ENCODE assay signal across 29 cellular contexts in genomic region chr7:47591089-47591654, GRCh38. TPM values are rescaled to one million over a fixed set of nuclear protein-coding genes. Genes with fewer than 3 reads are reported as not detected.
DNase-seq lines count a peak whose midpoint lies in the region; ATAC-seq and TF ChIP-seq lines count a peak whose summit lies in the region.
"Had no signal": no experiment of that assay in that cellular context is flagged by ENCODE, and none has a peak within 500 bp of the region (broad histone marks: within the 10 kb centered on the region; RNA-seq: fewer than 3 reads in every experiment).

No MANE protein-coding gene starts in this region.

- H3K4me3 Mint-ChIP-seq in MCF 10A (ENCODE audit: unreplicated experiment), result no peak overlapping the region
- no peak overlapping the region for H3K4me3 Mint-ChIP-seq in nephron progenitor cell
- H3K4me3 Mint-ChIP-seq: activated CD8-positive, alpha-beta T cell treated with anti-CD3 and anti-CD28 coated beads for 36 hours; activated naive CD8-positive, alpha-beta T cell; natural killer cell; stimulated activated memory B cell treated with anti-CD40 and anti-IgM and Interleukin-4, amounts not matched to agents 10 μg/mL and 1 μg/mL and 100 μg/mL, for 72 hours; T-helper 1 cell treated with Interleukin-12 subunit alpha and Interleukin-12 subunit beta and Interleukin-4 antibody, amounts not matched to agents 30 μg/mL and 1 μg/mL, for 36 hours had no signal

- H3K9me3 Mint-ChIP-seq in MCF 10A (ENCODE audit: unreplicated experiment) (no peaks in the 10 kb centered on the region), nephron progenitor cell (peaks cover 13% of the 10 kb centered on the region)
- H3K9me3 Mint-ChIP-seq: natural killer cell had no signal

- peak overlapping the region; percentile 78 for H3K27ac Mint-ChIP-seq in MCF 10A (ENCODE audit: low read depth, unreplicated experiment)
- peak overlapping the region; percentile 74 for H3K27ac Mint-ChIP-seq in nephron progenitor cell
- H3K27ac Mint-ChIP-seq: activated CD8-positive, alpha-beta T cell treated with anti-CD3 and anti-CD28 coated beads for 36 hours; activated naive CD8-positive, alpha-beta T cell; natural killer cell; T-helper 1 cell treated with Interleukin-12 subunit alpha and Interleukin-12 subunit beta and Interleukin-4 antibody, amounts not matched to agents 30 μg/mL and 1 μg/mL, for 36 hours had no signal

- CTCF ChIA-PET in MCF 10A (lab: Yijun Ruan, JAX) (interaction anchor here (0.6 to 2.1 kb wide), 6 partner anchors 9 to 148 kb away, joined by 3 to 13 read pairs (median 4); partner anchors contain the start of gene TNS3), GM10248 (lab: Yijun Ruan, JAX) (interaction anchor here (0.8 kb wide), 1 partner anchor 40 kb away, joined by 3 read pairs; no protein-coding TSS in a partner anchor), HEK293T (lab: Yijun Ruan, JAX) (no interaction called here)

- intact Hi-C loops in MCF 10A (cut with micrococcal nuclease) (no loop called here), breast epithelium (cut with DNase I; ENCODE audit: low total_unique reads) (no loop called here), upper lobe of right lung (cut with DNase I) (no loop called here)

- no TSS peak for BruUV-seq in MCF 10A (replicated peaks; lab: Mats Ljungman, UMichigan)

- H3K36me3 Mint-ChIP-seq in MCF 10A (ENCODE audit: insufficient read depth, unreplicated experiment), result peaks cover 5% of the 10 kb centered on the region
- H3K36me3 Mint-ChIP-seq in nephron progenitor cell (ENCODE audit: low read depth), result no peaks in the 10 kb centered on the region
- H3K36me3 Mint-ChIP-seq: activated naive CD8-positive, alpha-beta T cell; natural killer cell; stimulated activated memory B cell treated with anti-CD40 and anti-IgM and Interleukin-4, amounts not matched to agents 10 μg/mL and 1 μg/mL and 100 μg/mL, for 72 hours had no signal

- no peaks in the 10 kb centered on the region for H3K27me3 Mint-ChIP-seq in MCF 10A (ENCODE audit: insufficient read depth, unreplicated experiment)
- peaks cover 7% of the 10 kb centered on the region for H3K27me3 Mint-ChIP-seq in nephron progenitor cell (ENCODE audit: low read depth, poor library complexity)
- H3K27me3 Mint-ChIP-seq: activated CD8-positive, alpha-beta T cell treated with anti-CD3 and anti-CD28 coated beads for 36 hours; stimulated activated memory B cell treated with anti-CD40 and anti-IgM and Interleukin-4, amounts not matched to agents 10 μg/mL and 1 μg/mL and 100 μg/mL, for 72 hours had no signal

- H3K4me1 Mint-ChIP-seq in MCF 10A (ENCODE audit: insufficient read depth, unreplicated experiment), result peaks cover 36% of the 10 kb centered on the region
- peaks cover 42% of the 10 kb centered on the region for H3K4me1 Mint-ChIP-seq in nephron progenitor cell
- H3K4me1 Mint-ChIP-seq: natural killer cell had no signal

- ATAC-seq in upper lobe of right lung, result no peak
- ATAC-seq: activated CD8-positive, alpha-beta T cell treated with anti-CD3 and anti-CD28 coated beads for 36 hours; esophagus mucosa; K562; natural killer cell; right cardiac atrium; stimulated activated memory B cell treated with anti-CD40 and anti-IgM and Interleukin-4, amounts not matched to agents 10 μg/mL and 1 μg/mL and 100 μg/mL, for 72 hours had no signal

- H3K27me3 ChIP-seq in breast epithelium (no peaks in the 10 kb centered on the region), upper lobe of right lung (no peaks in the 10 kb centered on the region)
- H3K27me3 ChIP-seq: cardiac muscle cell, MG63, suprapubic skin had no signal

- H3K9me3 ChIP-seq in breast epithelium (peaks cover 0 to 3% of the 10 kb centered on the region in 2 donors), upper lobe of right lung (no peaks in the 10 kb centered on the region)
- H3K9me3 ChIP-seq: MG63, suprapubic skin had no signal

- H3K4me1 ChIP-seq in breast epithelium, result peaks cover 0 to 5% of the 10 kb centered on the region in 2 donors
- H3K4me1 ChIP-seq in upper lobe of right lung, result peaks cover 27% of the 10 kb centered on the region
- H3K4me1 ChIP-seq: parathyroid adenoma had no signal

- H3K4me3 ChIP-seq in breast epithelium, result no peak overlapping the region
- H3K4me3 ChIP-seq in coronary artery, result no peak overlapping the region
- no peak overlapping the region for H3K4me3 ChIP-seq in upper lobe of right lung
- H3K4me3 ChIP-seq: cardiac muscle cell, K562, MG63, suprapubic skin had no signal

- no peak overlapping the region for H3K27ac ChIP-seq in breast epithelium
- peak overlapping the region; percentile 60 to 75 for H3K27ac ChIP-seq in coronary artery
- H3K27ac ChIP-seq in upper lobe of right lung, result peak overlapping the region; percentile 67
- H3K27ac ChIP-seq: 22Rv1, cardiac muscle cell, parathyroid adenoma, suprapubic skin had no signal

- DNase-seq in MCF 10A (ENCODE audit: unreplicated experiment) (no peak), breast epithelium (ENCODE audit: low spot score in 2 of 2) (no peak), coronary artery (ENCODE audit: low spot score) (no peak), nephron progenitor cell (no peak), upper lobe of right lung (no peak), GM10248 (ENCODE audit: extremely low spot score) (no peak), foreskin melanocyte (no peak), HEK293T (ENCODE audit: extremely low spot score) (no peak)
- DNase-seq: activated CD8-positive, alpha-beta T cell treated with anti-CD3 and anti-CD28 coated beads for 36 hours; anterior cingulate cortex; GOT3; natural killer cell; NCI-H1105 treated with DMSO at 0.1 percent for 48 hours; NCI-H2029 treated with DMSO at 0.1 percent for 48 hours; right cardiac atrium; RPMI8226; SK-N-SH; stimulated activated CD4-positive, alpha-beta T cell treated with anti-CD3 and anti-CD28 coated beads, Interleukin-12 subunit alpha, Interleukin-12 subunit beta, amount 100 ng/mL, for 4 hours; stimulated activated CD4-positive, alpha-beta T cell treated with anti-CD3 and anti-CD28 coated beads, Interleukin-4, amount 100 ng/mL, for 1 hour had no signal

- POLR2A ChIA-PET in MCF 10A (lab: Yijun Ruan, JAX) (interaction anchor here (0.7 to 3.9 kb wide), 13 partner anchors 9 to 196 kb away, joined by 3 to 48 read pairs (median 4); partner anchors contain the start of gene TNS3), GM10248 (lab: Yijun Ruan, JAX) (no interaction called here), HEK293T (lab: Yijun Ruan, JAX) (no interaction called here)

- TF ChIP-seq POLR2A in breast epithelium (IDR thresholded peaks at IDR 0.05), result no peak

- TF ChIP-seq CTCF in MCF 10A (IDR thresholded peaks at IDR 0.05; ENCODE audit: unreplicated experiment) (no peak), breast epithelium (IDR thresholded peaks at IDR 0.05) (no peak), coronary artery (IDR thresholded peaks at IDR 0.05) (no peak), nephron progenitor cell (IDR thresholded peaks at IDR 0.05) (no peak), upper lobe of right lung (IDR thresholded peaks at IDR 0.05) (no peak), GM10248 (IDR thresholded peaks at IDR 0.05; ENCODE audit: control extremely low read depth, extremely low read depth, low read depth, missing control alignments) (no peak)

- H3K36me3 ChIP-seq in breast epithelium, result no peaks in the 10 kb centered on the region
- H3K36me3 ChIP-seq in upper lobe of right lung, result no peaks in the 10 kb centered on the region
- H3K36me3 ChIP-seq: cardiac muscle cell, MG63, suprapubic skin had no signal

TF ChIP-seq in HEK293T, 16 proteins besides CTCF, POLR2A, EP300 and RAD21:
- TF ChIP-seq NFRKB (IDR thresholded peaks at IDR 0.05), result no peak
- no peak for TF ChIP-seq LEF1 (IDR thresholded peaks at IDR 0.05; ENCODE audit: borderline replicate concordance)
- no peak for TF ChIP-seq FOXA1 (IDR thresholded peaks at IDR 0.05)
- no peak for TF ChIP-seq L3MBTL2 (conservative IDR thresholded peaks at IDR 0.05)
- TF ChIP-seq SP1 (IDR thresholded peaks at IDR 0.05), result no peak
- no peak for TF ChIP-seq ZNF384 (IDR thresholded peaks at IDR 0.05)
- TF ChIP-seq CTBP1 (IDR thresholded peaks at IDR 0.05; ENCODE audit: borderline replicate concordance), result no peak
- no peak for TF ChIP-seq FOXM1 (IDR thresholded peaks at IDR 0.05; ENCODE audit: borderline replicate concordance)
TF ChIP-seq in HEK293T: peak in this region for 0.

RNA-seq across cellular contexts. Expression of gene TNS3, which starts 9.3 kb away (rescaled TPM):
- total RNA-seq in MCF 10A (2022), result 30.1 and 33.3 TPM in 2 replicates
- total RNA-seq in breast epithelium, result 10 to 100 TPM; 41.0 to 78.1 (median 56.2) TPM
- total RNA-seq in upper lobe of right lung, result 168 TPM

Comparison
In these comparisons a context has a peak if more than half of its experiments do, and no peak if none do; other contexts are left out.
1. H3K27ac ChIP-seq: peak in coronary artery (2 of 2) and upper lobe of right lung (single experiment); none in breast epithelium (0 of 2).